ENCODE assay signal across 1 cellular context in the genomic region with DNA sequence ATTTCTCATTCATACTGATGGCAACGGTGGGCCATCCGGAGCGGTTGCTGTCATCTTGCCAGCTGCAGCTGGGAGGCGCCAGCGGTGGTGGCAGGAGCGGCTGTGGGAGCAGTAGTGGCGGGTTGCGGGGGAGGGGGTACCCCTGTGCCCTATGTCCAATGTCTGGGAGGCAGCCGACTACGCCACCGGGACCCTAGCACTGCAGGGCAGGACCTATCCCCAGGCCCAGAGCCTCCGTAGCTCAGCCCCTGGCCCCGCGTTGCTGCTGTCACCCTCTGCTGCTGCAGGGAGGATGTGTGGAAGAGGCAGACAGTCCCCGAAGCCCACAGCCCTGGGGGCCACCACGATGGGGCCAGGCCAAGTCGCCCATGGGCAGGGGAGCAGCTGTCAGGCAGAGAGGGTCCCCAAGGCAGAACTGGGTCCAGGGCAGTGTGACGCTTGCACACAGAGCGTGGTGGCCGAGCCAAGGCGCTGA.
TF ChIP-seq lines count a peak whose summit lies in the region.

No MANE protein-coding gene starts in this region.

TF ChIP-seq in HepG2, 621 proteins besides CTCF, POLR2A, EP300 and RAD21:
- TF ChIP-seq MXI1 (IDR thresholded peaks at IDR 0.05; ENCODE audit: borderline replicate concordance, low read depth, low read length) (no peak), GLI4 (CRISPR knock-in tag; IDR thresholded peaks at IDR 0.05; ENCODE audit: borderline replicate concordance) (no peak), FLYWCH1 (CRISPR knock-in tag; IDR thresholded peaks at IDR 0.05) (no peak)
- TF ChIP-seq, protein P1, sequence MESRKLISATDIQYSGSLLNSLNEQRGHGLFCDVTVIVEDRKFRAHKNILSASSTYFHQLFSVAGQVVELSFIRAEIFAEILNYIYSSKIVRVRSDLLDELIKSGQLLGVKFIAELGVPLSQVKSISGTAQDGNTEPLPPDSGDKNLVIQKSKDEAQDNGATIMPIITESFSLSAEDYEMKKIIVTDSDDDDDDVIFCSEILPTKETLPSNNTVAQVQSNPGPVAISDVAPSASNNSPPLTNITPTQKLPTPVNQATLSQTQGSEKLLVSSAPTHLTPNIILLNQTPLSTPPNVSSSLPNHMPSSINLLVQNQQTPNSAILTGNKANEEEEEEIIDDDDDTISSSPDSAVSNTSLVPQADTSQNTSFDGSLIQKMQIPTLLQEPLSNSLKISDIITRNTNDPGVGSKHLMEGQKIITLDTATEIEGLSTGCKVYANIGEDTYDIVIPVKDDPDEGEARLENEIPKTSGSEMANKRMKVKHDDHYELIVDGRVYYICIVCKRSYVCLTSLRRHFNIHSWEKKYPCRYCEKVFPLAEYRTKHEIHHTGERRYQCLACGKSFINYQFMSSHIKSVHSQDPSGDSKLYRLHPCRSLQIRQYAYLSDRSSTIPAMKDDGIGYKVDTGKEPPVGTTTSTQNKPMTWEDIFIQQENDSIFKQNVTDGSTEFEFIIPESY (CRISPR knock-in tag; IDR thresholded peaks at IDR 0.05) = peak; percentile 67; the same call in 1 of the 2 replicates
